8 cellular contexts compared by ENCODE assay signal in genomic region chr16:424033-424622, GRCh38. TPM values are rescaled to one million over a fixed set of nuclear protein-coding genes. Genes with fewer than 3 reads are reported as not detected.
A peak's percentile ranks its signal among the peaks of the same experiment; 100 is the strongest.
DNase-seq lines count a peak whose midpoint lies in the region; ATAC-seq lines count a peak whose summit lies in the region.

No MANE protein-coding gene starts in this region.

- H3K27me3 Mint-ChIP-seq in central memory CD8-positive, alpha-beta T cell, result no peaks in the 10 kb centered on the region
- H3K27me3 Mint-ChIP-seq in stimulated activated naive CD8-positive, alpha-beta T cell treated with anti-CD3 and anti-CD28 coated beads, Interleukin-15, amount 100 ng/mL, for 72 hours, result peaks cover 17% of the 10 kb centered on the region

- peaks cover 7% of the 10 kb centered on the region; the same call in 1 of the 2 replicates for H3K4me1 ChIP-seq in ES-I3 (ENCODE audit: insufficient read depth, low read length)

- no peaks in the 10 kb centered on the region for H3K9me3 ChIP-seq in ES-I3 (ENCODE audit: control insufficient read depth, insufficient read depth, low read length)

- H3K27me3 ChIP-seq in layer of hippocampus (ENCODE audit: control insufficient read depth, insufficient read depth, low read length), result no peaks in the 10 kb centered on the region

- no peaks in the 10 kb centered on the region; the same call in 1 of the 2 replicates for H3K36me3 ChIP-seq in ES-I3 (ENCODE audit: insufficient read depth, low read length)

- H3K36me3 Mint-ChIP-seq in central memory CD8-positive, alpha-beta T cell (ENCODE audit: insufficient read depth), result peaks cover 8% of the 10 kb centered on the region

- peak overlapping the region; percentile 70; the same call in 1 of the 2 replicates for H3K9ac ChIP-seq in ES-I3 (ENCODE audit: low read depth, low read length)

- peaks cover 34% of the 10 kb centered on the region for H3K4me1 Mint-ChIP-seq in central memory CD8-positive, alpha-beta T cell
- H3K4me1 Mint-ChIP-seq in stimulated activated naive CD8-positive, alpha-beta T cell treated with anti-CD3 and anti-CD28 coated beads, Interleukin-15, amount 100 ng/mL, for 72 hours, result peaks cover 43% of the 10 kb centered on the region

- H3K27ac Mint-ChIP-seq in central memory CD8-positive, alpha-beta T cell (ENCODE audit: low read depth), result no peak overlapping the region
- no peak overlapping the region for H3K27ac Mint-ChIP-seq in stimulated activated naive CD8-positive, alpha-beta T cell treated with anti-CD3 and anti-CD28 coated beads, Interleukin-15, amount 100 ng/mL, for 72 hours

- peak; percentile 57 for DNase-seq in NCI-H460 (ENCODE audit: extremely low read depth, low read depth)
- DNase-seq in central memory CD8-positive, alpha-beta T cell (ENCODE audit: low spot score in 2 of 2), result no peak
- DNase-seq in stimulated activated naive CD8-positive, alpha-beta T cell treated with anti-CD3 and anti-CD28 coated beads, Interleukin-15, amount 100 ng/mL, for 72 hours, result no peak
- DNase-seq in NCI-H187 treated with DMSO at 0.1 percent for 48 hours (lab: John Stamatoyannopoulos, UW), result no peak
- DNase-seq in HuH-7 (ENCODE audit: low spot score), result no peak

- ATAC-seq in central memory CD8-positive, alpha-beta T cell (replicated peaks; ENCODE audit: extremely low read depth, poor library complexity, severe bottlenecking), result no peak
- ATAC-seq in stimulated activated naive CD8-positive, alpha-beta T cell treated with anti-CD3 and anti-CD28 coated beads, Interleukin-15, amount 100 ng/mL, for 72 hours, result no peak
- ATAC-seq in HG03095 (IDR thresholded peaks at IDR 0.05; ENCODE audit: unreplicated experiment), result no peak

- peak overlapping the region; percentile 85 for H3K4me3 Mint-ChIP-seq in central memory CD8-positive, alpha-beta T cell
- H3K4me3 Mint-ChIP-seq in stimulated activated naive CD8-positive, alpha-beta T cell treated with anti-CD3 and anti-CD28 coated beads, Interleukin-15, amount 100 ng/mL, for 72 hours, result peak overlapping the region; percentile 88 to 92

- no peaks in the 10 kb centered on the region for H3K9me3 Mint-ChIP-seq in central memory CD8-positive, alpha-beta T cell
- H3K9me3 Mint-ChIP-seq in stimulated activated naive CD8-positive, alpha-beta T cell treated with anti-CD3 and anti-CD28 coated beads, Interleukin-15, amount 100 ng/mL, for 72 hours, result no peaks in the 10 kb centered on the region

- peak overlapping the region; percentile 94 for H3K27ac ChIP-seq in layer of hippocampus (ENCODE audit: low read depth, low read length)

RNA-seq across cellular contexts. Expression of gene RAB11FIP3, which starts 1.3 kb away (rescaled TPM):
- total RNA-seq in NCI-H460 (2014; rRNA removed; shearing (Covaris generic)), result 20.8 and 22.4 TPM in 2 replicates
- polyA plus RNA-seq in NCI-H460 (2014; cell fraction: nucleus; rRNA removed), result 46.0 and 65.3 TPM in 2 replicates

RNA-seq across cellular contexts. Expression of gene DECR2, which starts 22.4 kb away (rescaled TPM):
- total RNA-seq in NCI-H460 (2014; rRNA removed; shearing (Covaris generic)), result 15.7 and 16.9 TPM in 2 replicates
- 98.5 and 103 TPM in 2 replicates for polyA plus RNA-seq in NCI-H460 (2014; cell fraction: nucleus; rRNA removed)

RNA-seq across cellular contexts. Expression of gene NME4, which starts 27.1 kb away (rescaled TPM):
- total RNA-seq in NCI-H460 (2014; rRNA removed; shearing (Covaris generic)), result 170 and 201 TPM in 2 replicates
- polyA plus RNA-seq in NCI-H460 (2014; cell fraction: nucleus; rRNA removed), result 332 and 467 TPM in 2 replicates

RNA-seq across cellular contexts. Expression of gene PGAP6, which starts 42.4 kb away (rescaled TPM):
- total RNA-seq in NCI-H460 (2014; rRNA removed; shearing (Covaris generic)), result 29.6 and 34.7 TPM in 2 replicates
- 50.2 and 69.6 TPM in 2 replicates for polyA plus RNA-seq in NCI-H460 (2014; cell fraction: nucleus; rRNA removed)

RNA-seq across cellular contexts. Expression of gene MRPL28, which starts 53.8 kb away (rescaled TPM):
- total RNA-seq in NCI-H460 (2014; rRNA removed; shearing (Covaris generic)), result 100 and 116 TPM in 2 replicates
- 129 and 138 TPM in 2 replicates for polyA plus RNA-seq in NCI-H460 (2014; cell fraction: nucleus; rRNA removed)
